In the genomic region with DNA sequence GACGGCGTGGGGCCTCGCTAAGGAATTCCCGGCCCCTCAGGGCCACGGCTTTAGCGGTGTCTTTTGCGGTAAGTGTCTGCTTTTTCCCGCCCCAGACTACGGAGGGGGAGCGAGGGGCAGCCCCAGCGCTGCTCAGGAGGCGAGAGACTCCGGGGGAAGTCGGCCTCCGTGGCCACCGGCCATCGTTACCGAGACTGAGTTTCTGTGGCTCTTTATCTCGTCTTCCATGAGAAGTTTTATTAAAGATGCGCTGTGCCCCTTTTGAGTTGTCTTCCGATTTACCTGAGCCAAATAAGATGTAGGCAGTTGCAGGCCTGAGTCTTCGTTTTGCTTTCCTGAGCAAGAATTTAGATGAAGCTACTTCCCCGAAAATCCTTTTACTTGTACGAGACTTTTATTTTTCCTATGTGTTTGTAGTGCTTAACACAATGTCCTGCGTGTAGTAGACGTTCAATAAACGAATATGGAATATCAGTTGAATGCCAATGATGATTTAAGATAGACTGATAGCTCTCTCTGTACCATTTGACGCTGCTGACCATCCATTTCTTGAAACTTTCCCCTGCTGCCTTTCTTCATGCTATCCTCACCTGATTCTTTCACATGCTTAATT, we compare ENCODE assay signal across 8 cellular contexts. TPM values are rescaled to one million over a fixed set of nuclear protein-coding genes. Genes with fewer than 3 reads are reported as not detected.
A peak's percentile ranks its signal among the peaks of the same experiment; 100 is the strongest.
DNase-seq lines count a peak whose midpoint lies in the region; ATAC-seq and TF ChIP-seq lines count a peak whose summit lies in the region.

No MANE protein-coding gene starts in this region.

- H3K27me3 ChIP-seq in right atrium auricular region = no peaks in the 10 kb centered on the region

- DNase-seq in right atrium auricular region (ENCODE audit: low spot score) (no peak), DMS153 treated with DMSO at 0.1 percent for 48 hours (lab: John Stamatoyannopoulos, UW; ENCODE audit: unreplicated experiment) (no peak), ACHN (no peak)
- no peak for DNase-seq in stimulated activated naive CD8-positive, alpha-beta T cell treated with anti-CD3 and anti-CD28 coated beads, Interleukin-15, amount 100 ng/mL, for 72 hours
- DNase-seq in stimulated activated CD8-positive, alpha-beta memory T cell treated with anti-CD3 and anti-CD28 coated beads, Interleukin-4, amount 100 ng/mL, for 48 hours = no peak

- peaks cover 16% of the 10 kb centered on the region for H3K4me1 Mint-ChIP-seq in stimulated activated naive CD8-positive, alpha-beta T cell treated with anti-CD3 and anti-CD28 coated beads, Interleukin-15, amount 100 ng/mL, for 72 hours

- H3K4me3 Mint-ChIP-seq in stimulated activated naive CD8-positive, alpha-beta T cell treated with anti-CD3 and anti-CD28 coated beads, Interleukin-15, amount 100 ng/mL, for 72 hours = no peak overlapping the region

- no peak overlapping the region for H3K27ac Mint-ChIP-seq in stimulated activated naive CD8-positive, alpha-beta T cell treated with anti-CD3 and anti-CD28 coated beads, Interleukin-15, amount 100 ng/mL, for 72 hours

- peaks cover 0 to 38% of the 10 kb centered on the region in 2 donors for H3K4me1 ChIP-seq in right atrium auricular region

- H3K9me3 Mint-ChIP-seq in stimulated activated naive CD8-positive, alpha-beta T cell treated with anti-CD3 and anti-CD28 coated beads, Interleukin-15, amount 100 ng/mL, for 72 hours = no peaks in the 10 kb centered on the region

- H3K27me3 Mint-ChIP-seq in stimulated activated naive CD8-positive, alpha-beta T cell treated with anti-CD3 and anti-CD28 coated beads, Interleukin-15, amount 100 ng/mL, for 72 hours = no peaks in the 10 kb centered on the region

- no peak for TF ChIP-seq CTCF in right atrium auricular region (IDR thresholded peaks at IDR 0.05)

- ATAC-seq in GM18861 (IDR thresholded peaks at IDR 0.05; ENCODE audit: unreplicated experiment) = peak; percentile 7
- ATAC-seq in HG02852 (IDR thresholded peaks at IDR 0.05; ENCODE audit: unreplicated experiment) = peak; percentile 25
- ATAC-seq in SK-N-SH treated with all-trans-retinoic acid at 6 μM for 48 hours = peak; percentile 42
- ATAC-seq in stimulated activated naive CD8-positive, alpha-beta T cell treated with anti-CD3 and anti-CD28 coated beads, Interleukin-15, amount 100 ng/mL, for 72 hours = peak; percentile 22

- H3K9me3 ChIP-seq in right atrium auricular region = no peaks in the 10 kb centered on the region

- H3K27ac ChIP-seq in right atrium auricular region = peak overlapping the region; percentile 94 to 98

- no peaks in the 10 kb centered on the region for H3K36me3 ChIP-seq in right atrium auricular region

- in situ Hi-C loops in ACHN (cut with HindIII; ENCODE audit: low pct_ligation_motif_present, low pct_unique_long_range_greater_than_20kb, low sequenced_read_pairs) = no loop called here

- peak overlapping the region; percentile 74 to 75 for H3K4me3 ChIP-seq in right atrium auricular region

TF ChIP-seq in SK-N-SH treated with all-trans-retinoic acid at 6 μM for 48 hours, 23 proteins besides CTCF, POLR2A, EP300 and RAD21:
- TF ChIP-seq CREB5 (CRISPR knock-in tag; IDR thresholded peaks at IDR 0.05; ENCODE audit: low read depth) (no peak), TCF4 (CRISPR knock-in tag; IDR thresholded peaks at IDR 0.05; ENCODE audit: borderline replicate concordance) (no peak), ZFP30 (CRISPR knock-in tag; IDR thresholded peaks at IDR 0.05) (no peak), POU6F1 (CRISPR knock-in tag; IDR thresholded peaks at IDR 0.05; ENCODE audit: borderline replicate concordance, low read depth) (no peak), ARNTL (CRISPR knock-in tag; IDR thresholded peaks at IDR 0.05; ENCODE audit: borderline replicate concordance, low read depth) (no peak), ZNF8 (CRISPR knock-in tag; IDR thresholded peaks at IDR 0.05) (no peak), TOX (CRISPR knock-in tag; IDR thresholded peaks at IDR 0.05; ENCODE audit: borderline replicate concordance) (no peak), TSHZ2 (CRISPR knock-in tag; IDR thresholded peaks at IDR 0.05) (no peak), ZC3H10 (CRISPR knock-in tag; IDR thresholded peaks at IDR 0.05) (no peak), CSDC2 (CRISPR knock-in tag; IDR thresholded peaks at IDR 0.05) (no peak), ZFP3 (CRISPR knock-in tag; IDR thresholded peaks at IDR 0.05) (no peak)

RNA-seq across cellular contexts. Expression of gene SRP54, which starts 0.5 kb away (rescaled TPM):
- 10 to 100 TPM; 29.8 to 33.3 TPM for total RNA-seq in right atrium auricular region
